8 cellular contexts compared by ENCODE assay signal in the genomic region with DNA sequence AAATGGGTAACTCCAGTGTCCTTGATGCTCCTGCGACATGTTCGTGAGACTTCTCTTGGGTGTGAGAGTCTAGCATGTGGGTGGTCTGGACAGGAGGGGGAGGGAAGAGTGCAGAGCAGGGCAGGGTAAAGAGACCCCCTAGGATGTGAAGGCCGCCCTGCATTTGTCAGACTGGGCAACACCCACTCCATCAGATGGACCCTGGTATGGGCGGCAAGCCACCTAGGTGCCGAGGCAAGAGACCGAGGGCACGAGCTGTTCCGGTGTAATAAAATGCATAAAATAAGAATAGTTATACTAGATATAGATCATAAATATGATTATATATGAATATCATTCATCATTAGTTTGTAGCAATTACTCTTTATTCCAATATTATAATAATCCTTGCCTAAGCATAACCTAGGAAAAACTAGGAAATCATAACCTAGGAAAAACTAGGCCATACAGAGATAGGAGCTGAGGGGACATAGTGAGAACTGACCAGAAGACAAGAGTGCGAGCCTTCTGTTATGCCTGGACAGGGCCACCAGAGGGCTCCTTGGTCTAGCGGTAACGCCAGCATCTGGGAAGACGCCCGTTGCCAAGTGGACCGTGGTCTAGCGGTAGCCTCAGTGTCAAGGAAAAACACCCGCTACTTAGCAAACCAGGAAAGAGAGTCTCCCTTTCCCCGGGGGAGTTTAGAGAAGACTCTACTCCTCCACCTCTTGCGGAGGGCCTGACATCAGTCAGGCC. TPM values are rescaled to one million over a fixed set of nuclear protein-coding genes. Genes with fewer than 3 reads are reported as not detected.
DNase-seq lines count a peak whose midpoint lies in the region; ATAC-seq and TF ChIP-seq lines count a peak whose summit lies in the region.
"Not testable (repeated sequence)": the region's sequence is repeated elsewhere in the genome, so short reads cannot be mapped to it uniquely, and the experiment has no call there.

No MANE protein-coding gene starts in this region.

- TF ChIP-seq POLR2A in esophagus squamous epithelium (IDR thresholded peaks at IDR 0.05); thyroid gland (IDR thresholded peaks at IDR 0.05): not testable (repeated sequence)

- not testable (repeated sequence) for H2AFZ ChIP-seq in GM23338; OCI-LY3 (ENCODE audit: low read depth, low read length); hepatocyte; osteoblast (ENCODE audit: low read length)

- DNase-seq in BE2C (peak; percentile 26), amniotic epithelial cell (ENCODE audit: low read depth) (peak; percentile 9), osteoblast (ENCODE audit: insufficient read length, low spot score, missing footprints) (peak; percentile 26), thyroid gland (peak; percentile 62 to 68)
- not testable (repeated sequence) for DNase-seq in GM23338 (ENCODE audit: low spot score); esophagus squamous epithelium (lab: John Stamatoyannopoulos, UW); hepatocyte (ENCODE audit: low spot score)

- ATAC-seq in GM23338 = not testable (repeated sequence)

- not testable (repeated sequence) for H3K4me3 Mint-ChIP-seq in GM23338

- WGBS in esophagus squamous epithelium, 2 donors = 83 to 87% methylated on average over 11 to 15 of the region's 18 CpGs
- 96% methylated on average over 18 of the region's 18 CpGs for WGBS in hepatocyte (ENCODE audit: low lambda C conversion rate, missing lambda C conversion rate)
- WGBS in thyroid gland, 2 donors = 65 to 80% methylated on average over 16 to 17 of the region's 18 CpGs

- not testable (repeated sequence) for H3K4me2 ChIP-seq in GM23338; OCI-LY3 (ENCODE audit: low read length); hepatocyte; osteoblast (ENCODE audit: insufficient read depth, low read length)

- H3K27me3 ChIP-seq in BE2C; GM23338 (ENCODE audit: insufficient read depth); OCI-LY3 (ENCODE audit: low read depth, low read length); esophagus squamous epithelium; hepatocyte; osteoblast (ENCODE audit: insufficient read depth, low read length); thyroid gland: not testable (repeated sequence)

- H3K27ac Mint-ChIP-seq in GM23338 = not testable (repeated sequence)

- peaks cover 54% of the 10 kb centered on the region for H3K36me3 Mint-ChIP-seq in GM23338 (ENCODE audit: low read depth)

- not testable (repeated sequence) for H4K20me1 ChIP-seq in GM23338 (replicated peaks; ENCODE audit: insufficient read depth); OCI-LY3 (ENCODE audit: insufficient read depth, low read length); hepatocyte (ENCODE audit: insufficient read depth, poor library complexity, severe bottlenecking)
- peaks cover 23% of the 10 kb centered on the region for H4K20me1 ChIP-seq in osteoblast (ENCODE audit: insufficient read depth, low read length)

- not testable (repeated sequence) for H3K9me2 ChIP-seq in GM23338 (ENCODE audit: insufficient read depth); hepatocyte (replicated peaks; ENCODE audit: insufficient read depth)

- not testable (repeated sequence) for H3K27me3 Mint-ChIP-seq in GM23338 (ENCODE audit: insufficient read depth, low read depth, poor library complexity)

- H3K79me2 ChIP-seq in GM23338 (replicated peaks; ENCODE audit: insufficient read depth) = peaks cover 16% of the 10 kb centered on the region
- H3K79me2 ChIP-seq in OCI-LY3 (ENCODE audit: low read length) = peaks cover 15% of the 10 kb centered on the region; the same call in 1 of the 2 replicates
- H3K79me2 ChIP-seq in hepatocyte = peaks cover 11% of the 10 kb centered on the region
- peaks cover 51% of the 10 kb centered on the region for H3K79me2 ChIP-seq in osteoblast (ENCODE audit: insufficient read depth, low read length)

- TF ChIP-seq CTCF in BE2C (IDR thresholded peaks at IDR 0.05; ENCODE audit: low read depth, low read length) = peak; percentile 27
- TF ChIP-seq CTCF in GM23338 (conservative IDR thresholded peaks at IDR 0.05; ENCODE audit: low read depth in 2 of 2) = peak; percentile 49
- TF ChIP-seq CTCF in OCI-LY3 (IDR thresholded peaks at IDR 0.05; ENCODE audit: low read depth, low read length) = peak; percentile 11; the same call in 1 of the 2 replicates
- TF ChIP-seq CTCF in esophagus squamous epithelium (IDR thresholded peaks at IDR 0.05) = peak in 4 of 6 experiments; percentile 16 to 40 (median 30)
- TF ChIP-seq CTCF in hepatocyte (IDR thresholded peaks at IDR 0.05; ENCODE audit: poor library complexity) = peak; percentile 9
- peak; percentile 31 for TF ChIP-seq CTCF in osteoblast (IDR thresholded peaks at IDR 0.05; ENCODE audit: extremely low read depth, low read depth, low read length)
- TF ChIP-seq CTCF in thyroid gland (IDR thresholded peaks at IDR 0.05) = peak in 4 of 6 experiments; percentile 30 to 60 (median 44)

- intact Hi-C loops in esophagus squamous epithelium (cut with DNase I); thyroid gland (cut with DNase I): not testable (repeated sequence)

- H3K36me3 ChIP-seq in BE2C (peaks cover 31% of the 10 kb centered on the region), OCI-LY3 (replicated peaks; ENCODE audit: low read depth, low read length) (peaks cover 26% of the 10 kb centered on the region), esophagus squamous epithelium (peaks cover 0 to 60% (median 0%) of the 10 kb centered on the region in 3 donors), osteoblast (ENCODE audit: insufficient read depth, low read length) (peaks cover 21% of the 10 kb centered on the region)
- not testable (repeated sequence) for H3K36me3 ChIP-seq in GM23338 (ENCODE audit: insufficient read depth); hepatocyte (replicated peaks; ENCODE audit: insufficient read depth, low read depth); thyroid gland

- not testable (repeated sequence) for H3K4me3 ChIP-seq in BE2C (ENCODE audit: low read depth, low read length); GM23338; OCI-LY3 (ENCODE audit: low read length); esophagus squamous epithelium; hepatocyte; osteoblast (ENCODE audit: insufficient read depth, low read length); thyroid gland (replicated peaks in 1 of 3)

- not testable (repeated sequence) for H3K9me3 ChIP-seq in BE2C; OCI-LY3 (ENCODE audit: insufficient read depth, low read length); esophagus squamous epithelium; hepatocyte (ENCODE audit: low read depth); osteoblast (ENCODE audit: low read depth, low read length); thyroid gland

- not testable (repeated sequence) for H3K4me1 ChIP-seq in BE2C; GM23338 (ENCODE audit: insufficient read depth); OCI-LY3 (ENCODE audit: low read length); esophagus squamous epithelium; hepatocyte (ENCODE audit: insufficient read depth); osteoblast (ENCODE audit: insufficient read depth, low read length)
- H3K4me1 ChIP-seq in thyroid gland = peaks cover 62 to 66% of the 10 kb centered on the region in 2 donors

- 0 out of 2 replicates have a peak overlapping the region, but pooled peaks have one; percentile 26 for H3K27ac ChIP-seq in GM23338 (ENCODE audit: low read depth)
- H3K27ac ChIP-seq in OCI-LY3 (ENCODE audit: low read length); esophagus squamous epithelium; hepatocyte; osteoblast (ENCODE audit: low read depth, low read length): not testable (repeated sequence)
- H3K27ac ChIP-seq in thyroid gland = peak overlapping the region; percentile 93 to 99 (median 97)

- peaks cover 16% of the 10 kb centered on the region for H3K9me3 Mint-ChIP-seq in GM23338

- H3K4me1 Mint-ChIP-seq in GM23338 = not testable (repeated sequence)

- H3K9ac ChIP-seq in OCI-LY3 (ENCODE audit: low read length) = not testable (repeated sequence)

- H3F3A ChIP-seq in GM23338 (replicated peaks; ENCODE audit: low read depth) = not testable (repeated sequence)

RNA-seq across cellular contexts. Expression of a gene that starts 12.9 kb away (rescaled TPM):
- polyA plus RNA-seq in BE2C (2012; ENCODE audit: insufficient read depth, insufficient read length, low read depth) = 21.2 TPM
- 19.3 and 20.6 TPM in 2 replicates for total RNA-seq in GM23338 (2014; rRNA removed; shearing (Covaris generic))
- 4.4 and 4.9 TPM in 2 replicates for polyA plus RNA-seq in GM23338 (2016; fragmentation: Nextera tagmentation; extraction: Ambion mirVana)
- 10 to 100 TPM in 3 of 4 donors, 1 to 10 TPM in 1; 7.2 to 12.0 (median 11.0) TPM for total RNA-seq in esophagus squamous epithelium
- 10.0 and 10.7 TPM in 2 replicates for total RNA-seq in hepatocyte
- polyA plus RNA-seq in hepatocyte = 8.7 and 10.9 TPM in 2 replicates
- total RNA-seq in osteoblast = 7.4 and 9.4 TPM in 2 replicates
- total RNA-seq in thyroid gland = 10 to 100 TPM; 23.1 to 34.9 (median 29.9) TPM

RNA-seq across cellular contexts. Expression of a gene that starts 39.2 kb away (rescaled TPM):
- 396 TPM for polyA plus RNA-seq in BE2C (2012; ENCODE audit: insufficient read depth, insufficient read length, low read depth)
- 42.7 and 61.3 TPM in 2 replicates for total RNA-seq in GM23338 (2014; rRNA removed; shearing (Covaris generic))
- polyA plus RNA-seq in GM23338 (2016; fragmentation: Nextera tagmentation; extraction: Ambion mirVana) (28.6 and 29.7 TPM in 2 replicates), hepatocyte (17.3 and 18.2 TPM in 2 replicates)
- total RNA-seq in esophagus squamous epithelium (1 to 10 TPM; 1.9 to 8.4 (median 4.5) TPM), hepatocyte (13.2 and 14.4 TPM in 2 replicates), osteoblast (1.1 and 2.1 TPM in 2 replicates), thyroid gland (10 to 100 TPM; 53.7 to 84.0 (median 66.1) TPM)

RNA-seq across cellular contexts. Expression of a gene that starts 40.0 kb away (rescaled TPM):
- 7.6 TPM for polyA plus RNA-seq in BE2C (2012; ENCODE audit: insufficient read depth, insufficient read length, low read depth)
- 39.6 and 48.9 TPM in 2 replicates for total RNA-seq in GM23338 (2014; rRNA removed; shearing (Covaris generic))
- polyA plus RNA-seq in GM23338 (2016; fragmentation: Nextera tagmentation; extraction: Ambion mirVana) (4.6 and 5.2 TPM in 2 replicates), hepatocyte (4.6 and 5.8 TPM in 2 replicates)
- total RNA-seq in esophagus squamous epithelium (10 to 100 TPM; 23.7 to 37.6 (median 31.2) TPM), hepatocyte (14.8 and 17.0 TPM in 2 replicates), osteoblast (23.3 and 27.5 TPM in 2 replicates), thyroid gland (10 to 100 TPM; 24.3 to 45.5 (median 36.0) TPM)

RNA-seq across cellular contexts. Expression of a gene that starts 44.1 kb away (rescaled TPM):
- 73.4 TPM for polyA plus RNA-seq in BE2C (2012; ENCODE audit: insufficient read depth, insufficient read length, low read depth)
- 26.5 and 34.5 TPM in 2 replicates for total RNA-seq in GM23338 (2014; rRNA removed; shearing (Covaris generic))
- polyA plus RNA-seq in GM23338 (2016; fragmentation: Nextera tagmentation; extraction: Ambion mirVana) (13.5 and 14.2 TPM in 2 replicates), hepatocyte (14.0 and 18.3 TPM in 2 replicates)
- total RNA-seq in esophagus squamous epithelium (10 to 100 TPM in 2 of 4 donors, 1 to 10 TPM in 2; 6.4 to 22.7 (median 12.8) TPM), hepatocyte (16.9 and 18.2 TPM in 2 replicates), osteoblast (10.9 and 11.8 TPM in 2 replicates), thyroid gland (10 to 100 TPM; 14.1 to 87.4 (median 54.2) TPM)
